ENCODE assay signal across 14 cellular contexts in genomic region chr18:5107990-5108389, GRCh38.
"Had no signal": no experiment of that assay in that cellular context is flagged by ENCODE, and none has a peak within 500 bp of the region (broad histone marks: within the 10 kb centered on the region; RNA-seq: fewer than 3 reads in every experiment).

No MANE protein-coding gene starts in this region.

- H3K9me3 ChIP-seq: neutrophil, testis had no signal

- H3K27ac Mint-ChIP-seq: activated CD4-positive, alpha-beta T cell treated with anti-CD3 and anti-CD28 coated beads, Interleukin-2, amount 10 ng/mL, durations not matched to agents 7 days and 5 days; activated naive CD4-positive, alpha-beta T cell treated with anti-CD3 and anti-CD28 coated beads, Interleukin-2, amount 10 ng/mL, durations not matched to agents 7 days and 5 days; activated T-helper 2 cell treated with anti-CD3 and anti-CD28 coated beads, Interferon-gamma antibody, Interleukin-2, Interleukin-4, amounts not matched to agents 10 μg/mL and 5 μg/mL and 100 μg/mL, durations not matched to agents 14 hours and 24 hours and 36 hours; stimulated activated naive CD8-positive, alpha-beta T cell treated with anti-CD3 and anti-CD28 coated beads, Interleukin-15, amount 100 ng/mL, for 72 hours had no signal

- H3K27me3 Mint-ChIP-seq: activated naive CD4-positive, alpha-beta T cell treated with anti-CD3 and anti-CD28 coated beads, Interleukin-2, amount 10 ng/mL, durations not matched to agents 7 days and 5 days had no signal

- H3K4me3 ChIP-seq: heart right ventricle, lung, testis had no signal

- DNase-seq: activated CD4-positive, alpha-beta T cell treated with anti-CD3 and anti-CD28 coated beads, Interleukin-2, amount 10 ng/mL, durations not matched to agents 7 days and 5 days; activated CD4-positive, CD25-positive, alpha-beta regulatory T cell; activated naive CD4-positive, alpha-beta T cell treated with anti-CD3 and anti-CD28 coated beads, Interleukin-2, amount 10 ng/mL, durations not matched to agents 7 days and 5 days; foreskin melanocyte; heart right ventricle; midbrain; retina; stimulated activated CD4-positive, alpha-beta T cell treated with anti-CD3 and anti-CD28 coated beads, Interleukin-15, amount 100 ng/mL, for 24 hours; stimulated activated CD4-positive, alpha-beta T cell treated with anti-CD3 and anti-CD28 coated beads, Interleukin-4, amount 100 ng/mL, for 4 hours; stimulated activated naive CD8-positive, alpha-beta T cell treated with anti-CD3 and anti-CD28 coated beads, Interleukin-15, amount 100 ng/mL, for 72 hours; testis had no signal

- H3K36me3 ChIP-seq: heart right ventricle, neutrophil had no signal

- H3K4me1 Mint-ChIP-seq: activated CD4-positive, alpha-beta T cell treated with anti-CD3 and anti-CD28 coated beads, Interleukin-2, amount 10 ng/mL, durations not matched to agents 7 days and 5 days; activated naive CD4-positive, alpha-beta T cell treated with anti-CD3 and anti-CD28 coated beads, Interleukin-2, amount 10 ng/mL, durations not matched to agents 7 days and 5 days had no signal

- H3K9me3 Mint-ChIP-seq: activated CD4-positive, alpha-beta T cell treated with anti-CD3 and anti-CD28 coated beads, Interleukin-2, amount 10 ng/mL, durations not matched to agents 7 days and 5 days; activated naive CD4-positive, alpha-beta T cell treated with anti-CD3 and anti-CD28 coated beads, Interleukin-2, amount 10 ng/mL, durations not matched to agents 7 days and 5 days; activated T-helper 2 cell treated with anti-CD3 and anti-CD28 coated beads, Interferon-gamma antibody, Interleukin-2, Interleukin-4, amounts not matched to agents 10 μg/mL and 5 μg/mL and 100 μg/mL, durations not matched to agents 14 hours and 24 hours and 36 hours; stimulated activated naive CD8-positive, alpha-beta T cell treated with anti-CD3 and anti-CD28 coated beads, Interleukin-15, amount 100 ng/mL, for 72 hours had no signal

- H3K27me3 ChIP-seq: heart right ventricle, neutrophil, testis had no signal

- H3K27ac ChIP-seq: heart right ventricle, neutrophil, testis had no signal

- H3K4me3 Mint-ChIP-seq: activated CD4-positive, alpha-beta T cell treated with anti-CD3 and anti-CD28 coated beads, Interleukin-2, amount 10 ng/mL, durations not matched to agents 7 days and 5 days; activated naive CD4-positive, alpha-beta T cell treated with anti-CD3 and anti-CD28 coated beads, Interleukin-2, amount 10 ng/mL, durations not matched to agents 7 days and 5 days; stimulated activated naive CD8-positive, alpha-beta T cell treated with anti-CD3 and anti-CD28 coated beads, Interleukin-15, amount 100 ng/mL, for 72 hours had no signal

- H3K4me1 ChIP-seq: heart right ventricle, testis had no signal

- H3K36me3 Mint-ChIP-seq: activated naive CD4-positive, alpha-beta T cell treated with anti-CD3 and anti-CD28 coated beads, Interleukin-2, amount 10 ng/mL, durations not matched to agents 7 days and 5 days had no signal
